In genomic region chr3:197329382-197329781, GRCh38 we compare ENCODE assay signal across 21 cellular contexts. TPM values are rescaled to one million over a fixed set of nuclear protein-coding genes. Genes with fewer than 3 reads are reported as not detected.
DNase-seq lines count a peak whose midpoint lies in the region; ATAC-seq and TF ChIP-seq lines count a peak whose summit lies in the region.
"Had no signal": no experiment of that assay in that cellular context is flagged by ENCODE, and none has a peak within 500 bp of the region (broad histone marks: within the 10 kb centered on the region; RNA-seq: fewer than 3 reads in every experiment).

No MANE protein-coding gene starts in this region.

- H3K79me2 ChIP-seq in osteoblast (ENCODE audit: insufficient read depth, low read length) = no peaks in the 10 kb centered on the region

- H3K36me3 ChIP-seq in osteoblast (ENCODE audit: insufficient read depth, low read length) = no peaks in the 10 kb centered on the region

- DNase-seq in COLO829 (ENCODE audit: low spot score) (peak; percentile 80), caudate nucleus (lab: John Stamatoyannopoulos, UW) (peak in 15 of 61 donors; percentile 8 to 55 (median 25)), globus pallidus (ENCODE audit: low spot score) (peak; percentile 90), osteoblast (ENCODE audit: insufficient read length, low spot score, missing footprints) (no peak), NCI-H69 (lab: John Stamatoyannopoulos, UW) (no peak), CD14-positive monocyte (ENCODE audit: low spot score) (no peak), iPS-NIHi11 (ENCODE audit: low spot score) (no peak)
- DNase-seq: 8988T; Caco-2; CD4-positive, CD25-positive, alpha-beta regulatory T cell; GOT3; NCI-H1105; NCI-H1694; NCI-H2081 treated with DMSO at 0.1 percent for 48 hours; NCI-H510A; NCI-H774; SHP77 had no signal

- H3K4me3 Mint-ChIP-seq in CD14-positive monocyte = no peak overlapping the region
- H3K4me3 Mint-ChIP-seq: B cell; CD4-positive, CD25-positive, alpha-beta regulatory T cell had no signal

- no peaks in the 10 kb centered on the region for H3K9me3 ChIP-seq in osteoblast (ENCODE audit: low read depth, low read length)
- H3K9me3 ChIP-seq: Caco-2 had no signal

- no peak overlapping the region for H3K4me2 ChIP-seq in osteoblast (ENCODE audit: insufficient read depth, low read length)

- no peak overlapping the region for H3K4me3 ChIP-seq in osteoblast (ENCODE audit: insufficient read depth, low read length)
- H3K4me3 ChIP-seq: GM12878, K562 had no signal

- no peaks in the 10 kb centered on the region for H3K4me1 ChIP-seq in osteoblast (ENCODE audit: insufficient read depth, low read length)

- no peaks in the 10 kb centered on the region for H3K27me3 ChIP-seq in osteoblast (ENCODE audit: insufficient read depth, low read length)

- H3K4me1 Mint-ChIP-seq in CD14-positive monocyte = no peaks in the 10 kb centered on the region
- H3K4me1 Mint-ChIP-seq: B cell; CD4-positive, CD25-positive, alpha-beta regulatory T cell had no signal

- no peaks in the 10 kb centered on the region for H4K20me1 ChIP-seq in osteoblast (ENCODE audit: insufficient read depth, low read length)

- ATAC-seq in GM21526 (IDR thresholded peaks at IDR 0.05; ENCODE audit: low FRiP score, unreplicated experiment) = no peak
- ATAC-seq: GM12878, K562 had no signal

- no peaks in the 10 kb centered on the region for H3K36me3 Mint-ChIP-seq in CD14-positive monocyte
- H3K36me3 Mint-ChIP-seq: CD4-positive, CD25-positive, alpha-beta regulatory T cell had no signal

- H3K27ac ChIP-seq in caudate nucleus (ENCODE audit: low read depth, low read length) (peak overlapping the region; percentile 95), osteoblast (ENCODE audit: low read depth, low read length) (no peak overlapping the region)

- TF ChIP-seq CTCF in osteoblast (IDR thresholded peaks at IDR 0.05; ENCODE audit: extremely low read depth, low read depth, low read length) (no peak), CD14-positive monocyte (IDR thresholded peaks at IDR 0.05) (no peak)

- intact Hi-C loops in CD14-positive monocyte (cut with micrococcal nuclease) = no loop called here

- peaks cover 2 to 8% (median 5%) of the 10 kb centered on the region in 3 donors for H3K27me3 Mint-ChIP-seq in CD14-positive monocyte (ENCODE audit: low read depth in 3 of 3)

- no peaks in the 10 kb centered on the region for H3K9me3 Mint-ChIP-seq in CD14-positive monocyte
- H3K9me3 Mint-ChIP-seq: CD4-positive, CD25-positive, alpha-beta regulatory T cell had no signal

- peak overlapping the region; percentile 26 for H2AFZ ChIP-seq in osteoblast (ENCODE audit: low read length)

- H3K27ac Mint-ChIP-seq in CD14-positive monocyte = no peak overlapping the region
- H3K27ac Mint-ChIP-seq: B cell; CD4-positive, CD25-positive, alpha-beta regulatory T cell had no signal

RNA-seq across cellular contexts. Expression of gene DLG1, which starts 31.0 kb away (rescaled TPM):
- 76.6 and 79.3 TPM in 2 replicates for total RNA-seq in osteoblast
- 10 to 100 TPM in 1 of 2 donors, 1 to 10 TPM in 1; 6.5 to 10.2 TPM for polyA plus RNA-seq in CD14-positive monocyte

Comparison
In these comparisons a context has a peak if more than half of its experiments do, and no peak if none do; other contexts are left out.
1. DNase-seq: peak in COLO829 (single experiment) and globus pallidus (single experiment); none in osteoblast (single experiment), NCI-H69 (single experiment), CD14-positive monocyte (single experiment) and iPS-NIHi11 (single experiment).